In the genomic region with DNA sequence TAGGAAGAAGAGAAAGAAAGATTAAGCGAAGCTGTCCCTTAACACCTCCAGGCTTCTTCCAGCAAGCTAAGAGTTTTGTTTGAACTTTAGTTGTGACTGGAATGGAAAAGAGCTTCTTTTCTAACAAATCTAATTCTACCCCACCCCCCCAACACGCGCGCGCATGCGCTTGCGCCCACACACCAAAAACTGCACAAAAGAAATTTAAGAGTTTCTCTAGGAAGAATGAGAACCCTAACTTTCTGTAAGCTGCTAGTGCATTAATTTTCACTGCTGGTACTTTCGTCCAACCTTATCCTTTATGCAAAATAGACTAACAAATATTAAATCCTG, we compare ENCODE assay signal across 9 cellular contexts. TPM values are rescaled to one million over a fixed set of nuclear protein-coding genes. Genes with fewer than 3 reads are reported as not detected.
DNase-seq lines count a peak whose midpoint lies in the region; TF ChIP-seq lines count a peak whose summit lies in the region.
"Had no signal": no experiment of that assay in that cellular context is flagged by ENCODE, and none has a peak within 500 bp of the region (broad histone marks: within the 10 kb centered on the region; RNA-seq: fewer than 3 reads in every experiment).

No MANE protein-coding gene starts in this region.

- peak; percentile 3 for DNase-seq in NCI-H748 (lab: John Stamatoyannopoulos, UW; ENCODE audit: unreplicated experiment)
- DNase-seq in NCI-H748 treated with DMSO at 0.1 percent for 48 hours (lab: John Stamatoyannopoulos, UW): no peak
- DNase-seq in astrocyte of the spinal cord (ENCODE audit: low read depth, low spot score): peak; percentile 70
- peak; percentile 21 for DNase-seq in kidney glomerular epithelial cell (lab: John Stamatoyannopoulos, UW)
- peak in 27 of 49 donors; percentile 7 to 52 (median 26) for DNase-seq in substantia nigra (lab: John Stamatoyannopoulos, UW)
- no peak for DNase-seq in activated CD4-positive, CD25-positive, alpha-beta regulatory T cell (lab: John Stamatoyannopoulos, UW)
- DNase-seq in NCI-H2107 treated with DMSO at 0.1 percent for 48 hours (lab: John Stamatoyannopoulos, UW; ENCODE audit: unreplicated experiment): no peak
- no peak for DNase-seq in OCI-LY7 (ENCODE audit: low spot score)

- no peak overlapping the region for H3K27ac ChIP-seq in substantia nigra (ENCODE audit: low read depth, low read length, poor library complexity, severe bottlenecking)
- H3K27ac ChIP-seq in OCI-LY7 (ENCODE audit: low read depth, low read length, poor library complexity, severe bottlenecking): no peak overlapping the region
- H3K27ac ChIP-seq: BLaER1 treated with 17β-estradiol and CSF1 and Interleukin-3, amounts not matched to agents 10 nM and 100 nM had no signal

- H3K4me3 ChIP-seq in astrocyte of the spinal cord (ENCODE audit: low read depth, low read length) (peak overlapping the region; percentile 81), OCI-LY7 (ENCODE audit: low read depth, low read length, poor library complexity, severe bottlenecking) (no peak overlapping the region)
- H3K4me3 ChIP-seq: BLaER1 treated with 17β-estradiol and CSF1 and Interleukin-3, amounts not matched to agents 10 nM and 100 nM had no signal

- no TSS peak for BruUV-seq in OCI-LY7 (replicated peaks; lab: Mats Ljungman, UMichigan)

- H3K9me3 ChIP-seq in OCI-LY7 (ENCODE audit: low read length): no peaks in the 10 kb centered on the region

- no peaks in the 10 kb centered on the region for H3K9me2 ChIP-seq in OCI-LY7 (ENCODE audit: insufficient read depth, low read length)

- CTCF ChIA-PET in OCI-LY7 (lab: Charles Lee; ENCODE audit: unreplicated experiment): no interaction called here

- no peaks in the 10 kb centered on the region for H4K20me1 ChIP-seq in OCI-LY7 (ENCODE audit: insufficient read depth, low read length)
- H4K20me1 ChIP-seq: BLaER1 treated with 17β-estradiol and CSF1 and Interleukin-3, amounts not matched to agents 10 nM and 100 nM had no signal

- POLR2A ChIA-PET in OCI-LY7 (lab: Charles Lee): no interaction called here

- in situ Hi-C loops in astrocyte of the spinal cord (cut with HindIII; ENCODE audit: low sequenced_read_pairs): no loop called here

- intact Hi-C loops in OCI-LY7 (cut with micrococcal nuclease; ENCODE audit: unreplicated experiment): no loop called here

- no peaks in the 10 kb centered on the region for H3K4me1 ChIP-seq in OCI-LY7 (ENCODE audit: insufficient read depth, low read length, poor library complexity, severe bottlenecking)

- TF ChIP-seq CTCF in astrocyte of the spinal cord (IDR thresholded peaks at IDR 0.05; ENCODE audit: low read depth, low read length) (no peak), OCI-LY7 (conservative IDR thresholded peaks at IDR 0.05; ENCODE audit: low read length) (no peak)

- H3K36me3 ChIP-seq in OCI-LY7 (ENCODE audit: insufficient read depth, low read length): no peaks in the 10 kb centered on the region
- H3K36me3 ChIP-seq: BLaER1 treated with 17β-estradiol and CSF1 and Interleukin-3, amounts not matched to agents 10 nM and 100 nM had no signal

- no peak overlapping the region for H3K4me2 ChIP-seq in OCI-LY7 (ENCODE audit: low read length)
- H3K4me2 ChIP-seq: BLaER1 treated with 17β-estradiol and CSF1 and Interleukin-3, amounts not matched to agents 10 nM and 100 nM had no signal

- H2AFZ ChIP-seq in OCI-LY7 (ENCODE audit: low read length): no peak overlapping the region

- no peaks in the 10 kb centered on the region for H3K79me2 ChIP-seq in OCI-LY7 (ENCODE audit: insufficient read depth, low read depth, low read length)

RNA-seq across cellular contexts. Expression of gene INTU, which starts 9.0 kb away (rescaled TPM):
- not detected in 2 replicates for total RNA-seq in OCI-LY7 (2014; rRNA removed; shearing (Covaris generic))
- not detected in 2 replicates for total RNA-seq in OCI-LY7 (2022)

Comparison
In these comparisons a context has a peak if more than half of its experiments do, and no peak if none do; other contexts are left out.
1. DNase-seq: peak in NCI-H748 (single experiment), astrocyte of the spinal cord (single experiment), kidney glomerular epithelial cell (single experiment) and substantia nigra (27 of 49); none in NCI-H748 treated with DMSO at 0.1 percent for 48 hours (single experiment), activated CD4-positive, CD25-positive, alpha-beta regulatory T cell (0 of 4), NCI-H2107 treated with DMSO at 0.1 percent for 48 hours (single experiment) and OCI-LY7 (single experiment).